ENCODE assay signal across 9 cellular contexts in genomic region chr6:43629104-43629504, GRCh38. TPM values are rescaled to one million over a fixed set of nuclear protein-coding genes. Genes with fewer than 3 reads are reported as not detected.
DNase-seq lines count a peak whose midpoint lies in the region; ATAC-seq, FAIRE-seq and TF ChIP-seq lines count a peak whose summit lies in the region.
"Had no signal": no experiment of that assay in that cellular context is flagged by ENCODE, and none has a peak within 500 bp of the region (broad histone marks: within the 10 kb centered on the region; RNA-seq: fewer than 3 reads in every experiment).

Gene GTPBP2, minus strand, starts transcription at chr6:43629264. Its CDS starts 102 bp downstream, at chr6:43629162.

- no peaks in the 10 kb centered on the region for H3K4me1 ChIP-seq in colonic mucosa

- peak within 1 kb of the TSS; percentile 98 to 99 for H3K9ac ChIP-seq in colonic mucosa (ENCODE audit: low read depth in 2 of 2, low read length in 2 of 2)

- peak; percentile 58 for ATAC-seq in HG03457 (IDR thresholded peaks at IDR 0.05; ENCODE audit: unreplicated experiment)
- ATAC-seq in left colon = peak; percentile 80

- H3K27me3 ChIP-seq in colonic mucosa = no peaks in the 10 kb centered on the region

- no peaks in the 10 kb centered on the region for H3K36me3 ChIP-seq in colonic mucosa

- H3K9me3 ChIP-seq in colonic mucosa = no peaks in the 10 kb centered on the region

- intact Hi-C loops in colonic mucosa (cut with DNase I) (no loop called here), left colon (cut with DNase I, micrococcal nuclease) (no loop called here)

- peak within 1 kb of the TSS; percentile 94 for H3K27ac ChIP-seq in colonic mucosa

- H3K4me3 ChIP-seq in colonic mucosa = peak within 1 kb of the TSS; percentile 47

- TF ChIP-seq CTCF in colonic mucosa (IDR thresholded peaks at IDR 0.05) = no peak

- peak; percentile 100 for DNase-seq in Ammon's horn (ENCODE audit: low spot score)
- DNase-seq in GM19239 (ENCODE audit: insufficient read length, low spot score) = peak; percentile 89
- DNase-seq in NCI-H524 treated with DMSO at 0.1 percent for 48 hours (lab: John Stamatoyannopoulos, UW) = peak; percentile 93
- peak; percentile 98 for DNase-seq in activated CD4-positive, alpha-beta T cell treated with anti-CD3 and anti-CD28 coated beads for 48 hours
- peak; percentile 100 for DNase-seq in colonic mucosa
- peak; percentile 98 to 99 for DNase-seq in left colon
- peak; percentile 96 for DNase-seq in stimulated activated CD4-positive, alpha-beta T cell treated with anti-CD3 and anti-CD28 coated beads, Interleukin-2, amount 100 ng/mL, for 24 hours

- FAIRE-seq in GM19239 (lab: Jason Lieb, UNC) = peak; percentile 95
- FAIRE-seq: islet of Langerhans had no signal

RNA-seq across cellular contexts. Expression of gene GTPBP2, which starts in this region (rescaled TPM):
- total RNA-seq in colonic mucosa (10 to 100 TPM; 50.0 to 51.7 TPM), left colon (10 to 100 TPM; 63.7 to 95.8 TPM)

Comparison
In these comparisons a context has a peak if more than half of its experiments do, and no peak if none do; other contexts are left out.
1. Peak in every context shown above with its lines: DNase-seq, ATAC-seq, H3K4me3 ChIP-seq and H3K27ac ChIP-seq.